Comparison of ENCODE assay signal across 1 cellular context in genomic region chr17:1485748-1486376, GRCh38.
TF ChIP-seq lines count a peak whose summit lies in the region.

No MANE protein-coding gene starts in this region.

TF ChIP-seq in A549, 52 proteins besides CTCF, POLR2A, EP300 and RAD21 (continued from another document):
- TF ChIP-seq ZFP36 (IDR thresholded peaks at IDR 0.05; ENCODE audit: borderline replicate concordance, partially characterized antibody), result no peak
- peak; percentile 41 for TF ChIP-seq KDM1A (IDR thresholded peaks at IDR 0.05; ENCODE audit: low read depth)
- 0 out of 2 replicates have a peak, but pooled peaks have one; percentile 31 for TF ChIP-seq HOXB13 (CRISPR knock-in tag; IDR thresholded peaks at IDR 0.05; ENCODE audit: low read depth)
